Comparison of ENCODE assay signal across 8 cellular contexts in genomic region chrX:11558972-11559371, GRCh38.
A peak's percentile ranks its signal among the peaks of the same experiment; 100 is the strongest.
DNase-seq lines count a peak whose midpoint lies in the region; ATAC-seq and TF ChIP-seq lines count a peak whose summit lies in the region.

No MANE protein-coding gene starts in this region.

- no peak for TF ChIP-seq CTCF in natural killer cell (IDR thresholded peaks at IDR 0.05)

- no peaks in the 10 kb centered on the region for H3K4me1 Mint-ChIP-seq in natural killer cell

- H3K27ac Mint-ChIP-seq in natural killer cell = no peak overlapping the region

- H3K27me3 Mint-ChIP-seq in natural killer cell (ENCODE audit: low read depth in 2 of 2) = peaks cover 0 to 15% of the 10 kb centered on the region in 2 donors

- no peaks in the 10 kb centered on the region for H3K4me1 ChIP-seq in SJCRH30

- no peaks in the 10 kb centered on the region for H3K27me3 ChIP-seq in SJCRH30

- intact Hi-C loops in natural killer cell (cut with micrococcal nuclease) = no loop called here

- ATAC-seq in GM19438 (IDR thresholded peaks at IDR 0.05; ENCODE audit: low read depth, unreplicated experiment) (peak; percentile 58), natural killer cell (peak in 1 of 3 donors; percentile 52), HG02970 (IDR thresholded peaks at IDR 0.05; ENCODE audit: low FRiP score, unreplicated experiment) (no peak), HG02763 (IDR thresholded peaks at IDR 0.05; ENCODE audit: unreplicated experiment) (no peak), GM18861 (IDR thresholded peaks at IDR 0.05; ENCODE audit: unreplicated experiment) (no peak)

- no peak overlapping the region for H3K4me3 Mint-ChIP-seq in natural killer cell

- H3K27ac ChIP-seq in SJCRH30 = no peak overlapping the region

- no peaks in the 10 kb centered on the region for H3K36me3 Mint-ChIP-seq in natural killer cell

- DNase-seq in 8988T (peak; percentile 11), SJCRH30 (peak; percentile 53 to 66), natural killer cell (peak; percentile 14)
- DNase-seq in activated naive CD8-positive, alpha-beta T cell treated with anti-CD3 and anti-CD28 coated beads, Interleukin-2, amount 50 U/mL, for 16 hours (ENCODE audit: low read depth, low spot score) = peak; percentile 1

- H3K9me3 ChIP-seq in SJCRH30 (replicated peaks) = no peaks in the 10 kb centered on the region

- no peaks in the 10 kb centered on the region for H3K36me3 ChIP-seq in SJCRH30

- no peaks in the 10 kb centered on the region for H3K9me3 Mint-ChIP-seq in natural killer cell

- no peak overlapping the region for H3K4me3 ChIP-seq in SJCRH30

Comparison
In these comparisons a context has a peak if more than half of its experiments do, and no peak if none do; other contexts are left out.
1. DNase-seq: peak in every context shown above with its lines; median percentile 60 in SJCRH30; 14 in natural killer cell; 11 in 8988T; 1 in activated naive CD8-positive, alpha-beta T cell treated with anti-CD3 and anti-CD28 coated beads, Interleukin-2, amount 50 U/mL, for 16 hours.